In the genomic region with DNA sequence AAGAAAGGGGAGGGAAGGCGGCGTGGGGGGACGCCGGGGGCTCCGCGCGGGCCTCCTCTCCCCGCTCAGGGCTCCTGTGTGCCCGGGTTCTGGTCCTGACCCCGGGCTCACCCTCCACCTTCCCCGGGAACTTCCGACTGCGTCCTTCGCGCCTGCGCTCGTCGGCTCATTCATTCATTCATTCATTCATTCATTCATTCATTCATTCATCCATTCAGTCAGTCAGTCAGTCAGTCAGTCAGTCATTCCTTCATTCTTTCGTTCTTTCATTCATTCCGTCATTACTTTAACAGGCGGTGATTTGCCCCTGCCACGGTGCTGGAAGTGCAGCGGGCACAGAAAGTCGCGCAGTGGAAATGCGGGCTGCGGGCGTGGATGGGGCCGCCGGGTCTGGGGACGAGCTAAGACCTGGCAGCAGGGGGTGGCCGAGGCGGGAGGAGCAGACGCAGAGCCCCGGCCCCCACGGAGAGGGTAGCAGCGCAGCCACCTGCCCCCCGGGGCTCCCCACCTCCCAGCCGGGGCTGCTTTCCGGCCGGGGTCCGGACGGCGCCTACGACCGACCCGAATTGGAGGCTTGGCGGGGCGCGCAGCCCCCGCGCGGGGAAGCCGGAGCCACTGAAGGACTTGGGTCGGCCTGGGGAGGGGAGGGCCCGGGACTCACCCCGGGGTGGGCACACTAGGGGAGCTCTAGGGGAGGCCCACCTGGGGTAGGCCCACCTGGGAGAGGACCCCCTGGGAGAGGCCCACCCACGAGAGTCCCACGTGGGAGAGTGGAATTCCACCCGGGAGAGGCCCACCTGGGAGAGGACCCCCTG, we compare ENCODE assay signal across 1 cellular context.
TF ChIP-seq lines count a peak whose summit lies in the region.

No MANE protein-coding gene starts in this region.

TF ChIP-seq in GM23338, 12 proteins besides CTCF, POLR2A, EP300 and RAD21 (continued from another document):
- TF ChIP-seq ZNF462 (CRISPR knock-in tag; IDR thresholded peaks at IDR 0.05) = no peak
TF ChIP-seq in GM23338: peak in this region for 0.
